ENCODE assay signal across 19 cellular contexts in the genomic region with DNA sequence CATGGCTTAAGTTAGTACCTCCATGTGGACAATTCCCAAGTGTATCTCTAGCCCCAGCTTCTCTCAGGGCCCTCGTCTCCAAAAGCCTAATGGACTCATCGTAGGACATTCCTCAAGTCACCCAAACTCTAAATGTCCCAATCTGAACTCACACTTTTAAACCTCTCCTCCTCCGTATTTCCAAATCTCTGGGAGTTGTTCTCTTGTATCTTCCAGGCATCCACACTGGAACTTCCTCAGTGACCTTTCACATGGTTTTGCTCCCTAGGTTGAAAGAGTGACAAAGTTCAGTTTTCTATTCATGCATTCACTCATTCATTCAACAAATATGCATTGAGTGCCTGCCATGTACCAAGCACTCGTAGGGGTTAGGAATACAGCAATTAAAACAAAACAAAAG.
DNase-seq lines count a peak whose midpoint lies in the region; ATAC-seq, FAIRE-seq and TF ChIP-seq lines count a peak whose summit lies in the region.
"Had no signal": no experiment of that assay in that cellular context is flagged by ENCODE, and none has a peak within 500 bp of the region (broad histone marks: within the 10 kb centered on the region; RNA-seq: fewer than 3 reads in every experiment).

No MANE protein-coding gene starts in this region.

- no peak for TF ChIP-seq RAD21 in HepG2 (CRISPR knock-in tag; IDR thresholded peaks at IDR 0.05)

- H3K27ac ChIP-seq in BLaER1 (no peak overlapping the region), HepG2 (ENCODE audit: extremely low read length, insufficient read depth, low read length) (peak overlapping the region; percentile 98), small intestine (ENCODE audit: low read depth in 1 of 2, low read length in 1 of 2) (no peak overlapping the region)

- no peaks in the 10 kb centered on the region for H3K36me3 ChIP-seq in BLaER1
- no peaks in the 10 kb centered on the region for H3K36me3 ChIP-seq in HepG2 (replicated peaks in 1 of 2; ENCODE audit: control insufficient read depth in 1 of 2, insufficient read depth in 2 of 2, low read length in 2 of 2)
- no peaks in the 10 kb centered on the region for H3K36me3 ChIP-seq in small intestine (ENCODE audit: control insufficient read depth in 2 of 2, insufficient read depth in 2 of 2, low read length in 2 of 2)
- H3K36me3 ChIP-seq: HAP-1 had no signal

- H2AFZ ChIP-seq in HepG2 (ENCODE audit: low read length), result no peak overlapping the region

- no peak overlapping the region for H3K4me3 ChIP-seq in BLaER1
- peak overlapping the region in 1 of 3 experiments; percentile 47; a peak in 1 of 6 replicates for H3K4me3 ChIP-seq in HepG2 (replicated peaks in 1 of 3; ENCODE audit: insufficient read depth in 1 of 3, low read depth in 2 of 3, low read length in 3 of 3)
- H3K4me3 ChIP-seq in small intestine (ENCODE audit: low read depth in 1 of 2, low read length in 2 of 2), result no peak overlapping the region
- H3K4me3 ChIP-seq: GM12878, HAP-1 had no signal

- no peaks in the 10 kb centered on the region for H3K27me3 ChIP-seq in BLaER1
- no peaks in the 10 kb centered on the region for H3K27me3 ChIP-seq in HepG2 (ENCODE audit: control insufficient read depth in 1 of 2, insufficient read depth in 2 of 2, low read length in 2 of 2)
- no peaks in the 10 kb centered on the region for H3K27me3 ChIP-seq in small intestine (ENCODE audit: control insufficient read depth in 2 of 2, insufficient read depth in 2 of 2, low read length in 2 of 2)

- BruUV-seq in HepG2 (replicated peaks; lab: Mats Ljungman, UMichigan), result TSS peak; percentile 44

- H3K9me3 ChIP-seq in BLaER1, result no peaks in the 10 kb centered on the region
- H3K9me3 ChIP-seq in HepG2 (ENCODE audit: low read length), result no peaks in the 10 kb centered on the region
- no peaks in the 10 kb centered on the region for H3K9me3 ChIP-seq in small intestine (ENCODE audit: control insufficient read depth, low read depth)
- H3K9me3 ChIP-seq: HAP-1 had no signal

- FAIRE-seq in HepG2 (lab: Jason Lieb, UNC) (peak; percentile 73), small intestine (lab: Jason Lieb, UNC) (no peak)
- FAIRE-seq: GM12878, H54 had no signal

- intact Hi-C loops in HepG2 (cut with micrococcal nuclease; ENCODE audit: unreplicated experiment), result loop anchor here (10.0 kb wide), 1 partner anchor 46 kb away; no protein-coding TSS in a partner anchor

- no peak for TF ChIP-seq POLR2A in HepG2 (IDR thresholded peaks at IDR 0.05; ENCODE audit: insufficient read depth in 1 of 2, low read depth in 2 of 2, low read length in 2 of 2)

- no peak for ATAC-seq in HepG2
- ATAC-seq: GM12878 had no signal

- TF ChIP-seq EP300 in HepG2 (IDR thresholded peaks at IDR 0.05; ENCODE audit: low read depth in 2 of 2, low read length in 2 of 2) (peak in 1 of 2 experiments; percentile 80; a peak in 2 of 4 replicates), HepG2 (CRISPR knock-in tag; IDR thresholded peaks at IDR 0.05; ENCODE audit: borderline replicate concordance) (no peak)

- in situ Hi-C loops in HepG2 (cut with HindIII; ENCODE audit: extremely low pct_ligation_motif_present, low pct_unique_long_range_greater_than_20kb), result loop anchor here (5.0 kb wide), 2 partner anchors 84 to 354 kb away; no protein-coding TSS in a partner anchor

- H3K4me2 ChIP-seq in BLaER1, result peak overlapping the region; percentile 77; the same call in 1 of the 2 replicates
- H3K4me2 ChIP-seq in HepG2 (ENCODE audit: low read depth, low read length), result peak overlapping the region; percentile 73

- DNase-seq in fibroblast of gingiva (ENCODE audit: low read depth) (peak; percentile 44), HepG2 (ENCODE audit: low spot score) (peak; percentile 46), small intestine (peak; percentile 47), NCI-H1694 (lab: John Stamatoyannopoulos, UW) (no peak), activated gamma-delta T cell treated with Interleukin-2 at 50 U/mL for 16 hours (no peak), ecto neural progenitor cell (ENCODE audit: low spot score) (no peak)
- DNase-seq: 8988T; CD4-positive, alpha-beta T cell; CD8-positive, alpha-beta memory T cell; DMS 273 treated with DMSO at 0.1 percent for 48 hours; DMS79; EL; GDM1; GOT3; HFFc6 had no signal

- TF ChIP-seq CTCF in HepG2 (CRISPR knock-in tag; IDR thresholded peaks at IDR 0.05), result no peak

- H3K4me1 ChIP-seq in BLaER1, result peaks cover 83% of the 10 kb centered on the region
- H3K4me1 ChIP-seq in HepG2 (ENCODE audit: insufficient read depth, low read length), result peaks cover 99% of the 10 kb centered on the region
- peaks cover 0 to 4% of the 10 kb centered on the region in 2 donors for H3K4me1 ChIP-seq in small intestine (ENCODE audit: control insufficient read depth in 2 of 2, insufficient read depth in 1 of 2, low read depth in 1 of 2, low read length in 1 of 2)
- H3K4me1 ChIP-seq: HAP-1 had no signal

- no peak overlapping the region for H3K9ac ChIP-seq in BLaER1
- H3K9ac ChIP-seq in HepG2 (ENCODE audit: insufficient read depth, low read depth, low read length), result peak overlapping the region; percentile 88

- CTCF ChIA-PET in HepG2 (lab: Yijun Ruan, JAX; ENCODE audit: low intra/inter-chr PET ratio, low total read pairs), result interaction anchor here (1.6 kb wide), 1 partner anchor 85 kb away, joined by 12 read pairs; no protein-coding TSS in a partner anchor

- POLR2A ChIA-PET in HepG2 (lab: Yijun Ruan, JAX), result interaction anchor here (1.1 to 9.1 kb wide), 8 partner anchors 7 to 365 kb away, joined by 3 to 181 read pairs (median 12); a partner anchor contains a TSS

- 13% methylated on average over 4 of the region's 4 CpGs for WGBS in HepG2 (ENCODE audit: low lambda C conversion rate)
- 80 to 89% (median 83%) methylated on average over 4 of the region's 4 CpGs for WGBS in small intestine, 3 donors

- H3K79me2 ChIP-seq in HepG2 (ENCODE audit: insufficient read depth, low read length), result peaks cover 15% of the 10 kb centered on the region

- H4K20me1 ChIP-seq in BLaER1 (no peaks in the 10 kb centered on the region), HepG2 (ENCODE audit: insufficient read depth, low read length) (no peaks in the 10 kb centered on the region)

TF ChIP-seq in HepG2, 621 proteins besides CTCF, POLR2A, EP300 and RAD21 (continues in another document):
- peak; percentile 13; the same call in 1 of the 2 replicates for TF ChIP-seq ZNF232 (CRISPR knock-in tag; IDR thresholded peaks at IDR 0.05; ENCODE audit: borderline replicate concordance)
- TF ChIP-seq MLLT10 (CRISPR knock-in tag; IDR thresholded peaks at IDR 0.05), result no peak
- TF ChIP-seq ZNF460 (CRISPR knock-in tag; IDR thresholded peaks at IDR 0.05; ENCODE audit: borderline replicate concordance), result no peak
- TF ChIP-seq, protein P1, sequence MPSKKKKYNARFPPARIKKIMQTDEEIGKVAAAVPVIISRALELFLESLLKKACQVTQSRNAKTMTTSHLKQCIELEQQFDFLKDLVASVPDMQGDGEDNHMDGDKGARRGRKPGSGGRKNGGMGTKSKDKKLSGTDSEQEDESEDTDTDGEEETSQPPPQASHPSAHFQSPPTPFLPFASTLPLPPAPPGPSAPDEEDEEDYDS (CRISPR knock-in tag; IDR thresholded peaks at IDR 0.05), result peak; percentile 39; the same call in 1 of the 2 replicates
- no peak for TF ChIP-seq ZNF296 (CRISPR knock-in tag; conservative IDR thresholded peaks at IDR 0.05)
- TF ChIP-seq POLR2G (IDR thresholded peaks at IDR 0.05; ENCODE audit: low read depth, low read length), result peak; percentile 22; the same call in 1 of the 2 replicates
- TF ChIP-seq SALL1 (CRISPR knock-in tag; IDR thresholded peaks at IDR 0.05), result no peak
- TF ChIP-seq, protein P2, sequence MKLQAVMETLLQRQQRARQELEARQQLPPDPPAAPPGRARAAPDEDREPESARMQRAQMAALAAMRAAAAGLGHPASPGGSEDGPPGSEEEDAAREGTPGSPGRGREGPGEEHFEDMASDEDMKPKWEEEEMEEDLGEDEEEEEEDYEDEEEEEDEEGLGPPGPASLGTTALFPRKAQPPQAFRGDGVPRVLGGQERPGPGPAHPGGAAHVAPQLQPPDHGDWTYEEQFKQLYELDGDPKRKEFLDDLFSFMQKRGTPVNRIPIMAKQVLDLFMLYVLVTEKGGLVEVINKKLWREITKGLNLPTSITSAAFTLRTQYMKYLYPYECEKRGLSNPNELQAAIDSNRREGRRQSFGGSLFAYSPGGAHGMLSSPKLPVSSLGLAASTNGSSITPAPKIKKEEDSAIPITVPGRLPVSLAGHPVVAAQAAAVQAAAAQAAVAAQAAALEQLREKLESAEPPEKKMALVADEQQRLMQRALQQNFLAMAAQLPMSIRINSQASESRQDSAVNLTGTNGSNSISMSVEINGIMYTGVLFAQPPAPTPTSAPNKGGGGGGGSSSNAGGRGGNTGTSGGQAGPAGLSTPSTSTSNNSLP (IDR thresholded peaks at IDR 0.05; ENCODE audit: low read depth, low read length), result peak; percentile 41; the same call in 1 of the 2 replicates
- TF ChIP-seq, protein P3, sequence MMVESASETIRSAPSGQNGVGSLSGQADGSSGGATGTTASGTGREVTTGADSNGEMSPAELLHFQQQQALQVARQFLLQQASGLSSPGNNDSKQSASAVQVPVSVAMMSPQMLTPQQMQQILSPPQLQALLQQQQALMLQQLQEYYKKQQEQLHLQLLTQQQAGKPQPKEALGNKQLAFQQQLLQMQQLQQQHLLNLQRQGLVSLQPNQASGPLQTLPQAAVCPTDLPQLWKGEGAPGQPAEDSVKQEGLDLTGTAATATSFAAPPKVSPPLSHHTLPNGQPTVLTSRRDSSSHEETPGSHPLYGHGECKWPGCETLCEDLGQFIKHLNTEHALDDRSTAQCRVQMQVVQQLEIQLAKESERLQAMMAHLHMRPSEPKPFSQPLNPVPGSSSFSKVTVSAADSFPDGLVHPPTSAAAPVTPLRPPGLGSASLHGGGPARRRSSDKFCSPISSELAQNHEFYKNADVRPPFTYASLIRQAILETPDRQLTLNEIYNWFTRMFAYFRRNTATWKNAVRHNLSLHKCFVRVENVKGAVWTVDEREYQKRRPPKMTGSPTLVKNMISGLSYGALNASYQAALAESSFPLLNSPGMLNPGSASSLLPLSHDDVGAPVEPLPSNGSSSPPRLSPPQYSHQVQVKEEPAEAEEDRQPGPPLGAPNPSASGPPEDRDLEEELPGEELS (CRISPR knock-in tag; IDR thresholded peaks at IDR 0.05), result peak; percentile 33; the same call in 1 of the 2 replicates
- TF ChIP-seq, protein P4, sequence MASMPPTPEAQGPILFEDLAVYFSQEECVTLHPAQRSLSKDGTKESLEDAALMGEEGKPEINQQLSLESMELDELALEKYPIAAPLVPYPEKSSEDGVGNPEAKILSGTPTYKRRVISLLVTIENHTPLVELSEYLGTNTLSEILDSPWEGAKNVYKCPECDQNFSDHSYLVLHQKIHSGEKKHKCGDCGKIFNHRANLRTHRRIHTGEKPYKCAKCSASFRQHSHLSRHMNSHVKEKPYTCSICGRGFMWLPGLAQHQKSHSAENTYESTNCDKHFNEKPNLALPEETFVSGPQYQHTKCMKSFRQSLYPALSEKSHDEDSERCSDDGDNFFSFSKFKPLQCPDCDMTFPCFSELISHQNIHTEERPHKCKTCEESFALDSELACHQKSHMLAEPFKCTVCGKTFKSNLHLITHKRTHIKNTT (CRISPR knock-in tag; IDR thresholded peaks at IDR 0.05), result no peak
- peak; percentile 30; the same call in 1 of the 2 replicates for TF ChIP-seq CREM (IDR thresholded peaks at IDR 0.05)
- TF ChIP-seq CREM (CRISPR knock-in tag; IDR thresholded peaks at IDR 0.05), result no peak
- no peak for TF ChIP-seq ZFP1 (CRISPR knock-in tag; IDR thresholded peaks at IDR 0.05)

Comparison
In these comparisons a context has a peak if more than half of its experiments do, and no peak if none do; other contexts are left out.
1. DNase-seq: peak in fibroblast of gingiva (single experiment), HepG2 (single experiment) and small intestine (single experiment); none in NCI-H1694 (single experiment), activated gamma-delta T cell treated with Interleukin-2 at 50 U/mL for 16 hours (single experiment) and ecto neural progenitor cell (single experiment).